ENCODE assay signal across 11 cellular contexts in genomic region chr20:4449977-4450715, GRCh38.
A peak's percentile ranks its signal among the peaks of the same experiment; 100 is the strongest.
DNase-seq lines count a peak whose midpoint lies in the region; ATAC-seq and TF ChIP-seq lines count a peak whose summit lies in the region.
"Had no signal": no experiment of that assay in that cellular context is flagged by ENCODE, and none has a peak within 500 bp of the region (broad histone marks: within the 10 kb centered on the region; RNA-seq: fewer than 3 reads in every experiment).

No MANE protein-coding gene starts in this region.

- CTCF ChIA-PET in AG04449 (lab: Yijun Ruan, JAX), result interaction anchor here (1.1 to 1.5 kb wide), 3 partner anchors 8 to 58 kb away, joined by 3 to 4 read pairs (median 3); no protein-coding TSS in a partner anchor

- no peak overlapping the region for H3K4me3 Mint-ChIP-seq in activated T-cell treated with anti-CD3 and anti-CD28 coated beads, Interleukin-2, amount 50 U/mL, for 72 hours
- H3K4me3 Mint-ChIP-seq: activated T-helper 17 cell treated with anti-CD3 and anti-CD28 coated beads, Interleukin-2, amount 50 U/mL, for 72 hours had no signal

- peaks cover 6% of the 10 kb centered on the region for H3K4me1 ChIP-seq in lower lobe of right lung

- POLR2A ChIA-PET in AG04449 (lab: Yijun Ruan, JAX), result no interaction called here

- ATAC-seq in lower lobe of right lung, result peak in 1 of 2 donors; percentile 38
- ATAC-seq in activated T-cell treated with anti-CD3 and anti-CD28 coated beads, Interleukin-2, amount 50 U/mL, for 72 hours (replicated peaks in 1 of 2), result no peak
- no peak for ATAC-seq in HG03378 (IDR thresholded peaks at IDR 0.05; ENCODE audit: unreplicated experiment)
- ATAC-seq in GM18907 (IDR thresholded peaks at IDR 0.05; ENCODE audit: unreplicated experiment), result no peak
- ATAC-seq: activated T-helper 17 cell treated with anti-CD3 and anti-CD28 coated beads, Interleukin-2, amount 50 U/mL, for 72 hours had no signal

- intact Hi-C loops in lower lobe of right lung (cut with DNase I), result no loop called here

- peak; percentile 36 for DNase-seq in AG04449 (ENCODE audit: low read depth, low spot score)
- DNase-seq in LoVo (ENCODE audit: low spot score), result peak; percentile 20
- DNase-seq in brain microvascular endothelial cell, result peak; percentile 65
- no peak for DNase-seq in lower lobe of right lung
- DNase-seq in activated T-cell treated with anti-CD3 and anti-CD28 coated beads, Interleukin-2, amount 50 U/mL, for 72 hours, result no peak
- no peak for DNase-seq in activated CD4-positive, CD25-positive, alpha-beta regulatory T cell treated with anti-CD3 and anti-CD28 coated beads, Interleukin-2, amount 50 U/mL, for 72 hours
- DNase-seq: SIG-M5 had no signal

- no peak overlapping the region for H3K4me3 ChIP-seq in AG04449 (ENCODE audit: low read depth, low read length)
- no peak overlapping the region for H3K4me3 ChIP-seq in brain microvascular endothelial cell (ENCODE audit: low read depth, low read length)
- no peak overlapping the region for H3K4me3 ChIP-seq in lower lobe of right lung
- H3K4me3 ChIP-seq: BLaER1 treated with 17β-estradiol and CSF1 and Interleukin-3, amounts not matched to agents 10 nM and 100 nM had no signal

- no peaks in the 10 kb centered on the region for H3K27me3 Mint-ChIP-seq in activated T-cell treated with anti-CD3 and anti-CD28 coated beads, Interleukin-2, amount 50 U/mL, for 72 hours (ENCODE audit: low read depth)

- H3K36me3 ChIP-seq in brain microvascular endothelial cell (replicated peaks) (no peaks in the 10 kb centered on the region), lower lobe of right lung (no peaks in the 10 kb centered on the region)
- H3K36me3 ChIP-seq: BLaER1 treated with 17β-estradiol and CSF1 and Interleukin-3, amounts not matched to agents 10 nM and 100 nM had no signal

- H3K9me3 ChIP-seq in lower lobe of right lung, result no peaks in the 10 kb centered on the region

- H3K27ac ChIP-seq in brain microvascular endothelial cell (no peak overlapping the region), lower lobe of right lung (no peak overlapping the region)
- H3K27ac ChIP-seq: BLaER1 treated with 17β-estradiol and CSF1 and Interleukin-3, amounts not matched to agents 10 nM and 100 nM had no signal

- peak; percentile 44 for TF ChIP-seq CTCF in AG04449 (IDR thresholded peaks at IDR 0.05; ENCODE audit: insufficient read depth, low read length, missing control alignments)
- TF ChIP-seq CTCF in brain microvascular endothelial cell (IDR thresholded peaks at IDR 0.05; ENCODE audit: low read depth, low read length, missing control alignments), result peak; percentile 60
- peak; percentile 14 for TF ChIP-seq CTCF in lower lobe of right lung (IDR thresholded peaks at IDR 0.05)

- no peaks in the 10 kb centered on the region for H3K9me3 Mint-ChIP-seq in activated T-cell treated with anti-CD3 and anti-CD28 coated beads, Interleukin-2, amount 50 U/mL, for 72 hours
- H3K9me3 Mint-ChIP-seq: activated T-helper 17 cell treated with anti-CD3 and anti-CD28 coated beads, Interleukin-2, amount 50 U/mL, for 72 hours had no signal

- no peak overlapping the region for H3K27ac Mint-ChIP-seq in activated T-cell treated with anti-CD3 and anti-CD28 coated beads, Interleukin-2, amount 50 U/mL, for 72 hours
- H3K27ac Mint-ChIP-seq: activated T-helper 17 cell treated with anti-CD3 and anti-CD28 coated beads, Interleukin-2, amount 50 U/mL, for 72 hours had no signal

- no peaks in the 10 kb centered on the region for H3K4me1 Mint-ChIP-seq in activated T-cell treated with anti-CD3 and anti-CD28 coated beads, Interleukin-2, amount 50 U/mL, for 72 hours (ENCODE audit: low read depth)
- H3K4me1 Mint-ChIP-seq: activated T-helper 17 cell treated with anti-CD3 and anti-CD28 coated beads, Interleukin-2, amount 50 U/mL, for 72 hours had no signal

- H3K36me3 Mint-ChIP-seq in activated T-cell treated with anti-CD3 and anti-CD28 coated beads, Interleukin-2, amount 50 U/mL, for 72 hours (ENCODE audit: insufficient read depth in 2 of 2), result no peaks in the 10 kb centered on the region

- H3K27me3 ChIP-seq in brain microvascular endothelial cell (replicated peaks), result no peaks in the 10 kb centered on the region
- no peaks in the 10 kb centered on the region for H3K27me3 ChIP-seq in lower lobe of right lung (ENCODE audit: low read depth)
- H3K27me3 ChIP-seq: BLaER1 treated with 17β-estradiol and CSF1 and Interleukin-3, amounts not matched to agents 10 nM and 100 nM had no signal

- in situ Hi-C loops in brain microvascular endothelial cell (cut with HindIII; ENCODE audit: low pct_ligation_motif_present, low sequenced_read_pairs), result no loop called here

Comparison
In these comparisons a context has a peak if more than half of its experiments do, and no peak if none do; other contexts are left out.
1. DNase-seq: peak in AG04449 (single experiment), LoVo (single experiment) and brain microvascular endothelial cell (single experiment); none in lower lobe of right lung (single experiment), activated T-cell treated with anti-CD3 and anti-CD28 coated beads, Interleukin-2, amount 50 U/mL, for 72 hours (0 of 2) and activated CD4-positive, CD25-positive, alpha-beta regulatory T cell treated with anti-CD3 and anti-CD28 coated beads, Interleukin-2, amount 50 U/mL, for 72 hours (single experiment).
2. Peak in every context shown above with its lines, with median percentiles within 50 percentile points of each other: CTCF ChIP-seq.